In the genomic region with DNA sequence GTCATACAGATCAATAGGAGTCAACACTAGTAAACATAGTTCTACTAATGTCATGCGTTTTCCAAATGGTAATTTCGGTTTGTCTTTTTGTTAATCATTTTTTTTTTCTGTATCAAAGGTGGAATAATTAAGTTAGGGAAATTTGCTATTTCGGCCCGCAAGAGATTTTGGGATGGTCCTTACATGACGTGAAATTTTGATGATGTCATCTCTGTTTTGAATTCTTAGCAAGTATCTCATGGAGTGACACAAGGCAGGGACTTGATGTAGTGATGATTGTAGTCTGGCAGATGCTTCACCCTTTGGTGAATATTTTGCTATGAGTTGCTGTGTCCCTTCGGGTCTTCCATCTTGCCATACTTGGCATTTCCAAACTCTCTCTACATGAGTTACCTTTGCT, we compare ENCODE assay signal across 2 cellular contexts.
TF ChIP-seq lines count a peak whose summit lies in the region.

No MANE protein-coding gene starts in this region.

TF ChIP-seq in HEK293, 187 proteins besides CTCF, POLR2A, EP300 and RAD21 (continued from another document):
- TF ChIP-seq ZNF202 (tag by site-specific recombination; IDR thresholded peaks at IDR 0.05; ENCODE audit: borderline replicate concordance) (no peak), ZNF10 (tag by site-specific recombination; IDR thresholded peaks at IDR 0.05) (no peak)
- TF ChIP-seq, protein P1, sequence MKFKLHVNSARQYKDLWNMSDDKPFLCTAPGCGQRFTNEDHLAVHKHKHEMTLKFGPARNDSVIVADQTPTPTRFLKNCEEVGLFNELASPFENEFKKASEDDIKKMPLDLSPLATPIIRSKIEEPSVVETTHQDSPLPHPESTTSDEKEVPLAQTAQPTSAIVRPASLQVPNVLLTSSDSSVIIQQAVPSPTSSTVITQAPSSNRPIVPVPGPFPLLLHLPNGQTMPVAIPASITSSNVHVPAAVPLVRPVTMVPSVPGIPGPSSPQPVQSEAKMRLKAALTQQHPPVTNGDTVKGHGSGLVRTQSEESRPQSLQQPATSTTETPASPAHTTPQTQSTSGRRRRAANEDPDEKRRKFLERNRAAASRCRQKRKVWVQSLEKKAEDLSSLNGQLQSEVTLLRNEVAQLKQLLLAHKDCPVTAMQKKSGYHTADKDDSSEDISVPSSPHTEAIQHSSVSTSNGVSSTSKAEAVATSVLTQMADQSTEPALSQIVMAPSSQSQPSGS (tag by site-specific recombination; IDR thresholded peaks at IDR 0.05; ENCODE audit: low read depth), result peak; percentile 40; the same call in 1 of the 2 replicates

TF ChIP-seq in H1, 55 proteins besides CTCF, POLR2A, EP300 and RAD21 (continued from another document):
- TF ChIP-seq, protein P2, sequence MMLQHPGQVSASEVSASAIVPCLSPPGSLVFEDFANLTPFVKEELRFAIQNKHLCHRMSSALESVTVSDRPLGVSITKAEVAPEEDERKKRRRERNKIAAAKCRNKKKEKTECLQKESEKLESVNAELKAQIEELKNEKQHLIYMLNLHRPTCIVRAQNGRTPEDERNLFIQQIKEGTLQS (IDR thresholded peaks at IDR 0.05; ENCODE audit: insufficient read depth, low read depth, low read length), result no peak
- TF ChIP-seq, protein P3, sequence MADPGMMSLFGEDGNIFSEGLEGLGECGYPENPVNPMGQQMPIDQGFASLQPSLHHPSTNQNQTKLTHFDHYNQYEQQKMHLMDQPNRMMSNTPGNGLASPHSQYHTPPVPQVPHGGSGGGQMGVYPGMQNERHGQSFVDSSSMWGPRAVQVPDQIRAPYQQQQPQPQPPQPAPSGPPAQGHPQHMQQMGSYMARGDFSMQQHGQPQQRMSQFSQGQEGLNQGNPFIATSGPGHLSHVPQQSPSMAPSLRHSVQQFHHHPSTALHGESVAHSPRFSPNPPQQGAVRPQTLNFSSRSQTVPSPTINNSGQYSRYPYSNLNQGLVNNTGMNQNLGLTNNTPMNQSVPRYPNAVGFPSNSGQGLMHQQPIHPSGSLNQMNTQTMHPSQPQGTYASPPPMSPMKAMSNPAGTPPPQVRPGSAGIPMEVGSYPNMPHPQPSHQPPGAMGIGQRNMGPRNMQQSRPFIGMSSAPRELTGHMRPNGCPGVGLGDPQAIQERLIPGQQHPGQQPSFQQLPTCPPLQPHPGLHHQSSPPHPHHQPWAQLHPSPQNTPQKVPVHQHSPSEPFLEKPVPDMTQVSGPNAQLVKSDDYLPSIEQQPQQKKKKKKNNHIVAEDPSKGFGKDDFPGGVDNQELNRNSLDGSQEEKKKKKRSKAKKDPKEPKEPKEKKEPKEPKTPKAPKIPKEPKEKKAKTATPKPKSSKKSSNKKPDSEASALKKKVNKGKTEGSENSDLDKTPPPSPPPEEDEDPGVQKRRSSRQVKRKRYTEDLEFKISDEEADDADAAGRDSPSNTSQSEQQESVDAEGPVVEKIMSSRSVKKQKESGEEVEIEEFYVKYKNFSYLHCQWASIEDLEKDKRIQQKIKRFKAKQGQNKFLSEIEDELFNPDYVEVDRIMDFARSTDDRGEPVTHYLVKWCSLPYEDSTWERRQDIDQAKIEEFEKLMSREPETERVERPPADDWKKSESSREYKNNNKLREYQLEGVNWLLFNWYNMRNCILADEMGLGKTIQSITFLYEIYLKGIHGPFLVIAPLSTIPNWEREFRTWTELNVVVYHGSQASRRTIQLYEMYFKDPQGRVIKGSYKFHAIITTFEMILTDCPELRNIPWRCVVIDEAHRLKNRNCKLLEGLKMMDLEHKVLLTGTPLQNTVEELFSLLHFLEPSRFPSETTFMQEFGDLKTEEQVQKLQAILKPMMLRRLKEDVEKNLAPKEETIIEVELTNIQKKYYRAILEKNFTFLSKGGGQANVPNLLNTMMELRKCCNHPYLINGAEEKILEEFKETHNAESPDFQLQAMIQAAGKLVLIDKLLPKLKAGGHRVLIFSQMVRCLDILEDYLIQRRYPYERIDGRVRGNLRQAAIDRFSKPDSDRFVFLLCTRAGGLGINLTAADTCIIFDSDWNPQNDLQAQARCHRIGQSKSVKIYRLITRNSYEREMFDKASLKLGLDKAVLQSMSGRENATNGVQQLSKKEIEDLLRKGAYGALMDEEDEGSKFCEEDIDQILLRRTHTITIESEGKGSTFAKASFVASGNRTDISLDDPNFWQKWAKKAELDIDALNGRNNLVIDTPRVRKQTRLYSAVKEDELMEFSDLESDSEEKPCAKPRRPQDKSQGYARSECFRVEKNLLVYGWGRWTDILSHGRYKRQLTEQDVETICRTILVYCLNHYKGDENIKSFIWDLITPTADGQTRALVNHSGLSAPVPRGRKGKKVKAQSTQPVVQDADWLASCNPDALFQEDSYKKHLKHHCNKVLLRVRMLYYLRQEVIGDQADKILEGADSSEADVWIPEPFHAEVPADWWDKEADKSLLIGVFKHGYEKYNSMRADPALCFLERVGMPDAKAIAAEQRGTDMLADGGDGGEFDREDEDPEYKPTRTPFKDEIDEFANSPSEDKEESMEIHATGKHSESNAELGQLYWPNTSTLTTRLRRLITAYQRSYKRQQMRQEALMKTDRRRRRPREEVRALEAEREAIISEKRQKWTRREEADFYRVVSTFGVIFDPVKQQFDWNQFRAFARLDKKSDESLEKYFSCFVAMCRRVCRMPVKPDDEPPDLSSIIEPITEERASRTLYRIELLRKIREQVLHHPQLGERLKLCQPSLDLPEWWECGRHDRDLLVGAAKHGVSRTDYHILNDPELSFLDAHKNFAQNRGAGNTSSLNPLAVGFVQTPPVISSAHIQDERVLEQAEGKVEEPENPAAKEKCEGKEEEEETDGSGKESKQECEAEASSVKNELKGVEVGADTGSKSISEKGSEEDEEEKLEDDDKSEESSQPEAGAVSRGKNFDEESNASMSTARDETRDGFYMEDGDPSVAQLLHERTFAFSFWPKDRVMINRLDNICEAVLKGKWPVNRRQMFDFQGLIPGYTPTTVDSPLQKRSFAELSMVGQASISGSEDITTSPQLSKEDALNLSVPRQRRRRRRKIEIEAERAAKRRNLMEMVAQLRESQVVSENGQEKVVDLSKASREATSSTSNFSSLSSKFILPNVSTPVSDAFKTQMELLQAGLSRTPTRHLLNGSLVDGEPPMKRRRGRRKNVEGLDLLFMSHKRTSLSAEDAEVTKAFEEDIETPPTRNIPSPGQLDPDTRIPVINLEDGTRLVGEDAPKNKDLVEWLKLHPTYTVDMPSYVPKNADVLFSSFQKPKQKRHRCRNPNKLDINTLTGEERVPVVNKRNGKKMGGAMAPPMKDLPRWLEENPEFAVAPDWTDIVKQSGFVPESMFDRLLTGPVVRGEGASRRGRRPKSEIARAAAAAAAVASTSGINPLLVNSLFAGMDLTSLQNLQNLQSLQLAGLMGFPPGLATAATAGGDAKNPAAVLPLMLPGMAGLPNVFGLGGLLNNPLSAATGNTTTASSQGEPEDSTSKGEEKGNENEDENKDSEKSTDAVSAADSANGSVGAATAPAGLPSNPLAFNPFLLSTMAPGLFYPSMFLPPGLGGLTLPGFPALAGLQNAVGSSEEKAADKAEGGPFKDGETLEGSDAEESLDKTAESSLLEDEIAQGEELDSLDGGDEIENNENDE (IDR thresholded peaks at IDR 0.05; ENCODE audit: insufficient replicate concordance, low read length), result no peak
- no peak for TF ChIP-seq TEAD4 (IDR thresholded peaks at IDR 0.05; ENCODE audit: low read depth, low read length)
- no peak for TF ChIP-seq SP4 (IDR thresholded peaks at IDR 0.05; ENCODE audit: low read length)
- TF ChIP-seq TAF7 (optimal IDR thresholded peaks at IDR 0.05; ENCODE audit: borderline replicate concordance, low read depth, low read length), result no peak
- TF ChIP-seq ZNF274 (IDR thresholded peaks at IDR 0.05; ENCODE audit: borderline replicate concordance, extremely low read depth, low read length), result no peak
- no peak for TF ChIP-seq SAP30 (IDR thresholded peaks at IDR 0.05; ENCODE audit: insufficient read depth, insufficient replicate concordance, low read length)
- no peak for TF ChIP-seq KDM5A (IDR thresholded peaks at IDR 0.05; ENCODE audit: low read length)
